1 cellular context compared by ENCODE assay signal in the genomic region with DNA sequence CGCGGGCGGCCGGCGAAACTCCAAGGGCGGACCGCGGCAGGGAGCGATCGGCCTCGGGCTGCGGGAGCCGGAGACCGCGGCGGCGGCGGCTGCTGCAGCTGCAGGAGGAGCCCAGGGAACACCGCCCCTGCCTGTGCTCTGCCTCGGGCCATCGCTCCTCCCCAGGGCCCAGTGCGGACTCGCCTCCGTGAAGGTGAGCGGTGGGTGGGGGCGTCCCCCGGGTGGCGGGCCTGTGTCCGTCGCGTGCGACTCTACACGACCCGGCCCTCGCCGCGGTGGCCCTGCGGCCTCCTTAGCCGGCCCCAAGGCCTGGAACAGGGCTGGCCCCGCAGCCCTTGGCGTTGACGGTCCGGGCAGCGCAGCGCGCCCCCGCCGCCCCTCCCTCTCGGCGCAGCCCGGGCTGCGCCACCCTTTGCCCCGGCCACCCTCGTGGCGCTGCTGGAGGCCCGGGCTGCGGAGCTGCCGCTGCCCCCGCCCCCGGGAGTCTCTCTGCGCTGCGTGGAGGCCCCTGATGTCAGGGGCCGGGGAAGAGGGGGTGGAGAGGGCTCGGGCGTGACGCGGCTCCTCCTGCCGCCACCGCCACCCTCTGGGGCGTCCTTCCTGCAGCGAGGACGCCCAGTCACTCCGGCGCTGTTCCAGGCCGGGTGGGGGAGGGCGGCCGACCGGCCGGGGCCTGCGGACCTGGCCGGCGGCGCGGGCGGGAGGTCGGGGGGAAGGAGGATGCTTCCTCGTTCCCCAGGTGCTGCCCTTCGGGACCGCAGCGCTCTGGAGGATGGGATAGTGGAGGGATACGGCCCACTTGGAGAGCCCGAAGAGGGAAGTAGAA.
TF ChIP-seq lines count a peak whose summit lies in the region.

No MANE protein-coding gene starts in this region.

TF ChIP-seq in HepG2, 621 proteins besides CTCF, POLR2A, EP300 and RAD21 (continued from another document and continues in another):
- TF ChIP-seq, protein P1, sequence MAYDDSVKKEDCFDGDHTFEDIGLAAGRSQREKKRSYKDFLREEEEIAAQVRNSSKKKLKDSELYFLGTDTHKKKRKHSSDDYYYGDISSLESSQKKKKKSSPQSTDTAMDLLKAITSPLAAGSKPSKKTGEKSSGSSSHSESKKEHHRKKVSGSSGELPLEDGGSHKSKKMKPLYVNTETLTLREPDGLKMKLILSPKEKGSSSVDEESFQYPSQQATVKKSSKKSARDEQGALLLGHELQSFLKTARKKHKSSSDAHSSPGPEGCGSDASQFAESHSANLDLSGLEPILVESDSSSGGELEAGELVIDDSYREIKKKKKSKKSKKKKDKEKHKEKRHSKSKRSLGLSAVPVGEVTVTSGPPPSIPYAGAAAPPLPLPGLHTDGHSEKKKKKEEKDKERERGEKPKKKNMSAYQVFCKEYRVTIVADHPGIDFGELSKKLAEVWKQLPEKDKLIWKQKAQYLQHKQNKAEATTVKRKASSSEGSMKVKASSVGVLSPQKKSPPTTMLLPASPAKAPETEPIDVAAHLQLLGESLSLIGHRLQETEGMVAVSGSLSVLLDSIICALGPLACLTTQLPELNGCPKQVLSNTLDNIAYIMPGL (CRISPR knock-in tag; IDR thresholded peaks at IDR 0.05; ENCODE audit: borderline replicate concordance in 1 of 2, low read depth in 1 of 2) = peak; percentile 47 to 60; a peak in 3 of 4 replicates
- TF ChIP-seq ZNF724P (CRISPR knock-in tag; IDR thresholded peaks at IDR 0.05; ENCODE audit: borderline replicate concordance) = peak; percentile 74; the same call in 1 of the 2 replicates
- TF ChIP-seq, protein P2, sequence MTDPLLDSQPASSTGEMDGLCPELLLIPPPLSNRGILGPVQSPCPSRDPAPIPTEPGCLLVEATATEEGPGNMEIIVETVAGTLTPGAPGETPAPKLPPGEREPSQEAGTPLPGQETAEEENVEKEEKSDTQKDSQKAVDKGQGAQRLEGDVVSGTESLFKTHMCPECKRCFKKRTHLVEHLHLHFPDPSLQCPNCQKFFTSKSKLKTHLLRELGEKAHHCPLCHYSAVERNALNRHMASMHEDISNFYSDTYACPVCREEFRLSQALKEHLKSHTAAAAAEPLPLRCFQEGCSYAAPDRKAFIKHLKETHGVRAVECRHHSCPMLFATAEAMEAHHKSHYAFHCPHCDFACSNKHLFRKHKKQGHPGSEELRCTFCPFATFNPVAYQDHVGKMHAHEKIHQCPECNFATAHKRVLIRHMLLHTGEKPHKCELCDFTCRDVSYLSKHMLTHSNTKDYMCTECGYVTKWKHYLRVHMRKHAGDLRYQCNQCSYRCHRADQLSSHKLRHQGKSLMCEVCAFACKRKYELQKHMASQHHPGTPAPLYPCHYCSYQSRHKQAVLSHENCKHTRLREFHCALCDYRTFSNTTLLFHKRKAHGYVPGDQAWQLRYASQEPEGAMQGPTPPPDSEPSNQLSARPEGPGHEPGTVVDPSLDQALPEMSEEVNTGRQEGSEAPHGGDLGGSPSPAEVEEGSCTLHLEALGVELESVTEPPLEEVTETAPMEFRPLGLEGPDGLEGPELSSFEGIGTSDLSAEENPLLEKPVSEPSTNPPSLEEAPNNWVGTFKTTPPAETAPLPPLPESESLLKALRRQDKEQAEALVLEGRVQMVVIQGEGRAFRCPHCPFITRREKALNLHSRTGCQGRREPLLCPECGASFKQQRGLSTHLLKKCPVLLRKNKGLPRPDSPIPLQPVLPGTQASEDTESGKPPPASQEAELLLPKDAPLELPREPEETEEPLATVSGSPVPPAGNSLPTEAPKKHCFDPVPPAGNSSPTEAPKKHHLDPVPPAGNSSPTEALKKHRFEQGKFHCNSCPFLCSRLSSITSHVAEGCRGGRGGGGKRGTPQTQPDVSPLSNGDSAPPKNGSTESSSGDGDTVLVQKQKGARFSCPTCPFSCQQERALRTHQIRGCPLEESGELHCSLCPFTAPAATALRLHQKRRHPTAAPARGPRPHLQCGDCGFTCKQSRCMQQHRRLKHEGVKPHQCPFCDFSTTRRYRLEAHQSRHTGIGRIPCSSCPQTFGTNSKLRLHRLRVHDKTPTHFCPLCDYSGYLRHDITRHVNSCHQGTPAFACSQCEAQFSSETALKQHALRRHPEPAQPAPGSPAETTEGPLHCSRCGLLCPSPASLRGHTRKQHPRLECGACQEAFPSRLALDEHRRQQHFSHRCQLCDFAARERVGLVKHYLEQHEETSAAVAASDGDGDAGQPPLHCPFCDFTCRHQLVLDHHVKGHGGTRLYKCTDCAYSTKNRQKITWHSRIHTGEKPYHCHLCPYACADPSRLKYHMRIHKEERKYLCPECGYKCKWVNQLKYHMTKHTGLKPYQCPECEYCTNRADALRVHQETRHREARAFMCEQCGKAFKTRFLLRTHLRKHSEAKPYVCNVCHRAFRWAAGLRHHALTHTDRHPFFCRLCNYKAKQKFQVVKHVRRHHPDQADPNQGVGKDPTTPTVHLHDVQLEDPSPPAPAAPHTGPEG (CRISPR knock-in tag; IDR thresholded peaks at IDR 0.05) = peak; percentile 93; the same call in 1 of the 2 replicates
- 0 out of 2 replicates have a peak, but pooled peaks have one; percentile 57 for TF ChIP-seq ZIK1 (CRISPR knock-in tag; IDR thresholded peaks at IDR 0.05; ENCODE audit: borderline replicate concordance, low read depth)
- TF ChIP-seq ZNF7 (CRISPR knock-in tag; IDR thresholded peaks at IDR 0.05) = no peak
- no peak for TF ChIP-seq ARHGAP35 (CRISPR knock-in tag; IDR thresholded peaks at IDR 0.05; ENCODE audit: borderline replicate concordance)
- TF ChIP-seq MYC (CRISPR knock-in tag; IDR thresholded peaks at IDR 0.05; ENCODE audit: borderline replicate concordance) = peak; percentile 64
- TF ChIP-seq, protein P3, sequence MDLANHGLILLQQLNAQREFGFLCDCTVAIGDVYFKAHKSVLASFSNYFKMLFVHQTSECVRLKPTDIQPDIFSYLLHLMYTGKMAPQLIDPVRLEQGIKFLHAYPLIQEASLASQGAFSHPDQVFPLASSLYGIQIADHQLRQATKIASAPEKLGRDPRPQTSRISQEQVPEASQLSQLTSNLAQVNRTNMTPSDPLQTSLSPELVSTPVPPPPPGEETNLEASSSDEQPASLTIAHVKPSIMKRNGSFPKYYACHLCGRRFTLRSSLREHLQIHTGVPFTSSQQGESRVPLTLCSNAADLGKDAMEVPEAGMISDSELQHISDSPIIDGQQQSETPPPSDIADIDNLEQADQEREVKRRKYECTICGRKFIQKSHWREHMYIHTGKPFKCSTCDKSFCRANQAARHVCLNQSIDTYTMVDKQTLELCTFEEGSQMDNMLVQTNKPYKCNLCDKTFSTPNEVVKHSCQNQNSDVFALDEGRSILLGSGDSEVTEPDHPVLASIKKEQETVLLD (CRISPR knock-in tag; IDR thresholded peaks at IDR 0.05; ENCODE audit: low read depth) = 0 out of 2 replicates have a peak, but pooled peaks have one; percentile 45
- TF ChIP-seq MTF2 (CRISPR knock-in tag; IDR thresholded peaks at IDR 0.05; ENCODE audit: borderline replicate concordance) = peak; percentile 55; the same call in 1 of the 2 replicates
- TF ChIP-seq, protein P4, sequence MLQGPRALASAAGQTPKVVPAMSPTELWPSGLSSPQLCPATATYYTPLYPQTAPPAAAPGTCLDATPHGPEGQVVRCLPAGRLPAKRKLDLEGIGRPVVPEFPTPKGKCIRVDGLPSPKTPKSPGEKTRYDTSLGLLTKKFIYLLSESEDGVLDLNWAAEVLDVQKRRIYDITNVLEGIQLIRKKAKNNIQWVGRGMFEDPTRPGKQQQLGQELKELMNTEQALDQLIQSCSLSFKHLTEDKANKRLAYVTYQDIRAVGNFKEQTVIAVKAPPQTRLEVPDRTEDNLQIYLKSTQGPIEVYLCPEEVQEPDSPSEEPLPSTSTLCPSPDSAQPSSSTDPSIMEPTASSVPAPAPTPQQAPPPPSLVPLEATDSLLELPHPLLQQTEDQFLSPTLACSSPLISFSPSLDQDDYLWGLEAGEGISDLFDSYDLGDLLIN (CRISPR knock-in tag; IDR thresholded peaks at IDR 0.05; ENCODE audit: borderline replicate concordance) = no peak
- peak; percentile 57; the same call in 1 of the 2 replicates for TF ChIP-seq YEATS4 (CRISPR knock-in tag; IDR thresholded peaks at IDR 0.05; ENCODE audit: borderline replicate concordance)
- TF ChIP-seq, protein P5, sequence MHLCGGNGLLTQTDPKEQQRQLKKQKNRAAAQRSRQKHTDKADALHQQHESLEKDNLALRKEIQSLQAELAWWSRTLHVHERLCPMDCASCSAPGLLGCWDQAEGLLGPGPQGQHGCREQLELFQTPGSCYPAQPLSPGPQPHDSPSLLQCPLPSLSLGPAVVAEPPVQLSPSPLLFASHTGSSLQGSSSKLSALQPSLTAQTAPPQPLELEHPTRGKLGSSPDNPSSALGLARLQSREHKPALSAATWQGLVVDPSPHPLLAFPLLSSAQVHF (CRISPR knock-in tag; IDR thresholded peaks at IDR 0.05) = peak; percentile 70; the same call in 1 of the 2 replicates
- TF ChIP-seq, protein P6, sequence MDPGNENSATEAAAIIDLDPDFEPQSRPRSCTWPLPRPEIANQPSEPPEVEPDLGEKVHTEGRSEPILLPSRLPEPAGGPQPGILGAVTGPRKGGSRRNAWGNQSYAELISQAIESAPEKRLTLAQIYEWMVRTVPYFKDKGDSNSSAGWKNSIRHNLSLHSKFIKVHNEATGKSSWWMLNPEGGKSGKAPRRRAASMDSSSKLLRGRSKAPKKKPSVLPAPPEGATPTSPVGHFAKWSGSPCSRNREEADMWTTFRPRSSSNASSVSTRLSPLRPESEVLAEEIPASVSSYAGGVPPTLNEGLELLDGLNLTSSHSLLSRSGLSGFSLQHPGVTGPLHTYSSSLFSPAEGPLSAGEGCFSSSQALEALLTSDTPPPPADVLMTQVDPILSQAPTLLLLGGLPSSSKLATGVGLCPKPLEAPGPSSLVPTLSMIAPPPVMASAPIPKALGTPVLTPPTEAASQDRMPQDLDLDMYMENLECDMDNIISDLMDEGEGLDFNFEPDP (CRISPR knock-in tag; conservative IDR thresholded peaks at IDR 0.05) = peak; percentile 96; the same call in 1 of the 2 replicates
- TF ChIP-seq, protein P7, sequence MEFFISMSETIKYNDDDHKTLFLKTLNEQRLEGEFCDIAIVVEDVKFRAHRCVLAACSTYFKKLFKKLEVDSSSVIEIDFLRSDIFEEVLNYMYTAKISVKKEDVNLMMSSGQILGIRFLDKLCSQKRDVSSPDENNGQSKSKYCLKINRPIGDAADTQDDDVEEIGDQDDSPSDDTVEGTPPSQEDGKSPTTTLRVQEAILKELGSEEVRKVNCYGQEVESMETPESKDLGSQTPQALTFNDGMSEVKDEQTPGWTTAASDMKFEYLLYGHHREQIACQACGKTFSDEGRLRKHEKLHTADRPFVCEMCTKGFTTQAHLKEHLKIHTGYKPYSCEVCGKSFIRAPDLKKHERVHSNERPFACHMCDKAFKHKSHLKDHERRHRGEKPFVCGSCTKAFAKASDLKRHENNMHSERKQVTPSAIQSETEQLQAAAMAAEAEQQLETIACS (CRISPR knock-in tag; IDR thresholded peaks at IDR 0.05) = peak; percentile 10
- TF ChIP-seq ZMYM3 (CRISPR knock-in tag; IDR thresholded peaks at IDR 0.05) = no peak
- TF ChIP-seq CEBPG (CRISPR knock-in tag; IDR thresholded peaks at IDR 0.05) = no peak
- TF ChIP-seq AKAP8 (CRISPR knock-in tag; IDR thresholded peaks at IDR 0.05) = no peak
- TF ChIP-seq ZNF749 (CRISPR knock-in tag; IDR thresholded peaks at IDR 0.05; ENCODE audit: borderline replicate concordance) = 0 out of 2 replicates have a peak, but pooled peaks have one; percentile 64
- 0 out of 2 replicates have a peak, but pooled peaks have one; percentile 28 for TF ChIP-seq ZNF605 (CRISPR knock-in tag; IDR thresholded peaks at IDR 0.05)
- 0 out of 2 replicates have a peak, but pooled peaks have one; percentile 32 for TF ChIP-seq ZNF570 (CRISPR knock-in tag; IDR thresholded peaks at IDR 0.05; ENCODE audit: borderline replicate concordance)
- TF ChIP-seq, protein P8, sequence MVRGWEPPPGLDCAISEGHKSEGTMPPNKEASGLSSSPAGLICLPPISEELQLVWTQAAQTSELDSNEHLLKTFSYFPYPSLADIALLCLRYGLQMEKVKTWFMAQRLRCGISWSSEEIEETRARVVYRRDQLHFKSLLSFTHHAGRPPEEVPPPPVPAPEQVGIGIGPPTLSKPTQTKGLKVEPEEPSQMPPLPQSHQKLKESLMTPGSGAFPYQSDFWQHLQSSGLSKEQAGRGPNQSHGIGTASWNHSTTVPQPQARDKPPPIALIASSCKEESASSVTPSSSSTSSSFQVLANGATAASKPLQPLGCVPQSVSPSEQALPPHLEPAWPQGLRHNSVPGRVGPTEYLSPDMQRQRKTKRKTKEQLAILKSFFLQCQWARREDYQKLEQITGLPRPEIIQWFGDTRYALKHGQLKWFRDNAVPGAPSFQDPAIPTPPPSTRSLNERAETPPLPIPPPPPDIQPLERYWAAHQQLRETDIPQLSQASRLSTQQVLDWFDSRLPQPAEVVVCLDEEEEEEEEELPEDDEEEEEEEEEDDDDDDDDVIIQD (CRISPR knock-in tag; IDR thresholded peaks at IDR 0.05; ENCODE audit: low read depth) = no peak
- TF ChIP-seq KAT8 (CRISPR knock-in tag; IDR thresholded peaks at IDR 0.05) = peak; percentile 32; the same call in 1 of the 2 replicates
- TF ChIP-seq ZNF841 (CRISPR knock-in tag; IDR thresholded peaks at IDR 0.05; ENCODE audit: borderline replicate concordance) = no peak
